In genomic region chr15:41966920-41967465, GRCh38 we compare ENCODE assay signal across 10 cellular contexts. TPM values are rescaled to one million over a fixed set of nuclear protein-coding genes. Genes with fewer than 3 reads are reported as not detected.
DNase-seq lines count a peak whose midpoint lies in the region; ATAC-seq, FAIRE-seq and TF ChIP-seq lines count a peak whose summit lies in the region.
"Had no signal": no experiment of that assay in that cellular context is flagged by ENCODE, and none has a peak within 500 bp of the region (broad histone marks: within the 10 kb centered on the region; RNA-seq: fewer than 3 reads in every experiment).

No MANE protein-coding gene starts in this region.

- DNase-seq in GM12891 (ENCODE audit: insufficient read length, low spot score) (no peak), sciatic nerve (ENCODE audit: low spot score) (peak; percentile 42), NCI-H226 (no peak)
- no peak for DNase-seq in effector memory CD8-positive, alpha-beta T cell
- DNase-seq: NCI-H69 had no signal

- intact Hi-C loops in sciatic nerve (cut with DNase I) = no loop called here

- peaks cover 38% of the 10 kb centered on the region for H3K36me3 Mint-ChIP-seq in effector memory CD8-positive, alpha-beta T cell (ENCODE audit: insufficient read depth)

- H3K4me1 Mint-ChIP-seq in effector memory CD8-positive, alpha-beta T cell (ENCODE audit: low read depth in 2 of 2) = peaks cover 36 to 40% of the 10 kb centered on the region in 2 donors

- H3K4me3 Mint-ChIP-seq in effector memory CD8-positive, alpha-beta T cell = no peak overlapping the region

- H3K27ac Mint-ChIP-seq in effector memory CD8-positive, alpha-beta T cell = peak overlapping the region; percentile 69 to 89

- no peaks in the 10 kb centered on the region for H3K9me3 Mint-ChIP-seq in effector memory CD8-positive, alpha-beta T cell

- no peak for ATAC-seq in effector memory CD8-positive, alpha-beta T cell (replicated peaks)
- no peak for ATAC-seq in sciatic nerve
- no peak for ATAC-seq in SK-N-SH treated with all-trans-retinoic acid at 6 μM for 48 hours
- no peak for ATAC-seq in HG02610 (IDR thresholded peaks at IDR 0.05; ENCODE audit: unreplicated experiment)
- no peak for ATAC-seq in GM21390 (IDR thresholded peaks at IDR 0.05; ENCODE audit: unreplicated experiment)

- H3K27ac ChIP-seq in C4-2B = peak overlapping the region; percentile 1; the same call in 1 of the 2 replicates

- no peak for TF ChIP-seq CTCF in C4-2B (conservative IDR thresholded peaks at IDR 0.05)

- peak; percentile 60 for TF ChIP-seq POLR2A in GM12891 (IDR thresholded peaks at IDR 0.05; ENCODE audit: low read depth, low read length)

- H3K27me3 Mint-ChIP-seq in effector memory CD8-positive, alpha-beta T cell = no peaks in the 10 kb centered on the region

- FAIRE-seq in GM12891 (lab: Jason Lieb, UNC) = no peak

TF ChIP-seq in GM12891, 5 proteins besides CTCF, POLR2A, EP300 and RAD21:
- TF ChIP-seq POLR2AphosphoS5 (IDR thresholded peaks at IDR 0.05; ENCODE audit: low read depth, low read length) (0 out of 2 replicates have a peak, but pooled peaks have one; percentile 45), POU2F2 (IDR thresholded peaks at IDR 0.05; ENCODE audit: low read depth, low read length) (peak; percentile 66; the same call in 1 of the 2 replicates), PAX5 (IDR thresholded peaks at IDR 0.05; ENCODE audit: insufficient read depth, low read length, severe bottlenecking) (no peak), TAF1 (IDR thresholded peaks at IDR 0.05; ENCODE audit: low read depth, low read length) (no peak), SPI1 (IDR thresholded peaks at IDR 0.05; ENCODE audit: low read depth, low read length) (no peak)

TF ChIP-seq in SK-N-SH treated with all-trans-retinoic acid at 6 μM for 48 hours, 23 proteins besides CTCF, POLR2A, EP300 and RAD21:
- no peak for TF ChIP-seq SNAI2 (CRISPR knock-in tag; IDR thresholded peaks at IDR 0.05)
- TF ChIP-seq RARB (CRISPR knock-in tag; IDR thresholded peaks at IDR 0.05) = no peak
- TF ChIP-seq ARNTL (CRISPR knock-in tag; IDR thresholded peaks at IDR 0.05; ENCODE audit: borderline replicate concordance, low read depth) = no peak
- no peak for TF ChIP-seq TSHZ2 (CRISPR knock-in tag; IDR thresholded peaks at IDR 0.05)
- TF ChIP-seq CSDC2 (CRISPR knock-in tag; IDR thresholded peaks at IDR 0.05) = no peak
- TF ChIP-seq OSR1 (CRISPR knock-in tag; IDR thresholded peaks at IDR 0.05) = no peak
- no peak for TF ChIP-seq ZC3H10 (CRISPR knock-in tag; IDR thresholded peaks at IDR 0.05)
- no peak for TF ChIP-seq ZFP3 (CRISPR knock-in tag; IDR thresholded peaks at IDR 0.05)

RNA-seq across cellular contexts. Expression of gene EHD4, which starts 5.4 kb away (rescaled TPM):
- polyA plus RNA-seq in GM12891 (2012; ENCODE audit: low read depth, missing spikeins) = 24.4 TPM
- 27.3 TPM for total RNA-seq in sciatic nerve

RNA-seq across cellular contexts. Expression of gene PLA2G4E, which starts 53.8 kb away (rescaled TPM):
- polyA plus RNA-seq in GM12891 (2012; ENCODE audit: low read depth, missing spikeins) = 0.04 TPM
- total RNA-seq in sciatic nerve = not detected
- total RNA-seq: tibial nerve had no signal
